Comparison of ENCODE assay signal across 8 cellular contexts in genomic region chr3:149340310-149340933, GRCh38. TPM values are rescaled to one million over a fixed set of nuclear protein-coding genes. Genes with fewer than 3 reads are reported as not detected.
DNase-seq lines count a peak whose midpoint lies in the region; ATAC-seq and TF ChIP-seq lines count a peak whose summit lies in the region.
"Had no signal": no experiment of that assay in that cellular context is flagged by ENCODE, and none has a peak within 500 bp of the region (broad histone marks: within the 10 kb centered on the region; RNA-seq: fewer than 3 reads in every experiment).

No MANE protein-coding gene starts in this region.

- H3K27ac Mint-ChIP-seq in CD8-positive, alpha-beta T cell, result no peak overlapping the region

- POLR2A ChIA-PET in CD8-positive, alpha-beta T cell (lab: Charles Lee), result interaction anchor here (0.6 kb wide), 1 partner anchor 265 kb away, joined by 3 read pairs; no protein-coding TSS in a partner anchor

- WGBS in body of pancreas, 2 donors, result 0 to 2% methylated on average over 1 of the region's 1 CpG
- 41% methylated on average over 1 of the region's 1 CpG for WGBS in liver

- no peaks in the 10 kb centered on the region for H3K4me1 Mint-ChIP-seq in CD8-positive, alpha-beta T cell (ENCODE audit: low read depth)

- H3K4me3 ChIP-seq in body of pancreas (no peak overlapping the region), liver (ENCODE audit: low read depth in 1 of 3, low read length in 3 of 3) (no peak overlapping the region), upper lobe of right lung (no peak overlapping the region)
- H3K4me3 ChIP-seq in CD8-positive, alpha-beta T cell (ENCODE audit: low read depth, low read length), result no peak overlapping the region

- TF ChIP-seq POLR2A in body of pancreas (IDR thresholded peaks at IDR 0.05), result no peak

- H3K27me3 ChIP-seq in body of pancreas (no peaks in the 10 kb centered on the region), liver (ENCODE audit: control insufficient read depth in 4 of 4, insufficient read depth in 4 of 4, low read length in 3 of 4) (no peaks in the 10 kb centered on the region), upper lobe of right lung (no peaks in the 10 kb centered on the region)
- no peaks in the 10 kb centered on the region for H3K27me3 ChIP-seq in CD8-positive, alpha-beta T cell (ENCODE audit: insufficient read depth, low read length)

- CTCF ChIA-PET in CD8-positive, alpha-beta T cell (lab: Charles Lee), result no interaction called here

- DNase-seq in NCI-H1417 (lab: John Stamatoyannopoulos, UW) (peak; percentile 45 to 97 (median 83)), body of pancreas (peak; percentile 51 to 80 (median 70)), upper lobe of right lung (no peak), activated gamma-delta T cell (lab: John Stamatoyannopoulos, UW) (no peak)
- no peak for DNase-seq in CD8-positive, alpha-beta T cell
- DNase-seq: activated naive CD4-positive, alpha-beta T cell had no signal

- H3K9ac ChIP-seq in liver (ENCODE audit: low read depth in 1 of 2, low read length in 2 of 2), result peak overlapping the region in 1 of 2 donors; percentile 27

- no peaks in the 10 kb centered on the region for H3K9me3 ChIP-seq in body of pancreas
- no peaks in the 10 kb centered on the region for H3K9me3 ChIP-seq in liver (ENCODE audit: control insufficient read depth in 4 of 4, low read length in 3 of 4)
- no peaks in the 10 kb centered on the region for H3K9me3 ChIP-seq in upper lobe of right lung
- no peaks in the 10 kb centered on the region for H3K9me3 ChIP-seq in CD8-positive, alpha-beta T cell (ENCODE audit: low read length)

- TF ChIP-seq CTCF in body of pancreas (IDR thresholded peaks at IDR 0.05), result no peak
- TF ChIP-seq CTCF in liver (IDR thresholded peaks at IDR 0.05; ENCODE audit: low read depth, low read length, missing input control), result no peak
- no peak for TF ChIP-seq CTCF in upper lobe of right lung (IDR thresholded peaks at IDR 0.05)
- no peak for TF ChIP-seq CTCF in CD8-positive, alpha-beta T cell (IDR thresholded peaks at IDR 0.05)

- H3K27me3 Mint-ChIP-seq in CD8-positive, alpha-beta T cell (ENCODE audit: low read depth), result peaks cover 10% of the 10 kb centered on the region

- H3K36me3 ChIP-seq in body of pancreas (replicated peaks in 1 of 2; ENCODE audit: insufficient read depth in 1 of 2, low read depth in 2 of 2), result no peaks in the 10 kb centered on the region
- no peaks in the 10 kb centered on the region for H3K36me3 ChIP-seq in liver (ENCODE audit: control insufficient read depth in 4 of 4, insufficient read depth in 3 of 4, low read depth in 1 of 4, low read length in 3 of 4)
- H3K36me3 ChIP-seq in upper lobe of right lung, result no peaks in the 10 kb centered on the region
- no peaks in the 10 kb centered on the region for H3K36me3 ChIP-seq in CD8-positive, alpha-beta T cell (ENCODE audit: insufficient read depth, low read length)

- intact Hi-C loops in body of pancreas (cut with DNase I), result no loop called here
- intact Hi-C loops in upper lobe of right lung (cut with DNase I), result no loop called here
- intact Hi-C loops in CD8-positive, alpha-beta T cell (cut with DNase I, micrococcal nuclease), result no loop called here

- peak; percentile 76 for ATAC-seq in body of pancreas
- ATAC-seq in upper lobe of right lung, result peak; percentile 13
- no peak for ATAC-seq in HG02759 (IDR thresholded peaks at IDR 0.05; ENCODE audit: unreplicated experiment)
- no peak for ATAC-seq in CD8-positive, alpha-beta T cell

- peak in 1 of 2 donors; percentile 2 for TF ChIP-seq RAD21 in liver (IDR thresholded peaks at IDR 0.05)

- no peaks in the 10 kb centered on the region for H3K9me3 Mint-ChIP-seq in CD8-positive, alpha-beta T cell

- peaks cover 49% of the 10 kb centered on the region for H3K4me1 ChIP-seq in body of pancreas
- peaks cover 4 to 13% (median 11%) of the 10 kb centered on the region in 4 donors for H3K4me1 ChIP-seq in liver (ENCODE audit: control insufficient read depth in 4 of 4, insufficient read depth in 4 of 4, low read length in 3 of 4)
- H3K4me1 ChIP-seq in upper lobe of right lung, result peaks cover 15% of the 10 kb centered on the region
- no peaks in the 10 kb centered on the region for H3K4me1 ChIP-seq in CD8-positive, alpha-beta T cell (ENCODE audit: insufficient read depth, low read length)

- peak overlapping the region; percentile 78 to 96 (median 86) for H3K27ac ChIP-seq in body of pancreas
- H3K27ac ChIP-seq in liver (ENCODE audit: low read depth in 1 of 2, low read length in 2 of 2), result peak overlapping the region; percentile 80 to 82
- peak overlapping the region; percentile 77 for H3K27ac ChIP-seq in upper lobe of right lung
- no peak overlapping the region for H3K27ac ChIP-seq in CD8-positive, alpha-beta T cell (ENCODE audit: low read depth, low read length)

- no peaks in the 10 kb centered on the region for H3K36me3 Mint-ChIP-seq in CD8-positive, alpha-beta T cell

- no peak overlapping the region for H3K4me3 Mint-ChIP-seq in CD8-positive, alpha-beta T cell

TF ChIP-seq in liver, 16 proteins besides CTCF, POLR2A, EP300 and RAD21:
- TF ChIP-seq FOXA2 (IDR thresholded peaks at IDR 0.05) (peak; percentile 21), HNF4A (conservative IDR thresholded peaks at IDR 0.05) (no peak), REST (IDR thresholded peaks at IDR 0.05) (no peak), TAF1 (conservative IDR thresholded peaks at IDR 0.05) (no peak), YY1 (IDR thresholded peaks at IDR 0.05) (no peak), ZBTB33 (IDR thresholded peaks at IDR 0.05) (no peak), FOXA1 (IDR thresholded peaks at IDR 0.05) (no peak), NR2F2 (IDR thresholded peaks at IDR 0.05) (no peak), ATF3 (IDR thresholded peaks at IDR 0.05) (no peak), RXRA (IDR thresholded peaks at IDR 0.05) (no peak), JUND (IDR thresholded peaks at IDR 0.05) (no peak), MAX (IDR thresholded peaks at IDR 0.05) (no peak), SP1 (IDR thresholded peaks at IDR 0.05) (peak; percentile 1), GABPA (IDR thresholded peaks at IDR 0.05 in 1 of 2, conservative IDR thresholded peaks at IDR 0.05 in 1 of 2) (no peak), EGR1 (IDR thresholded peaks at IDR 0.05; ENCODE audit: low read depth in 2 of 2) (no peak), HNF4G (IDR thresholded peaks at IDR 0.05) (no peak)

RNA-seq across cellular contexts. Expression of gene TM4SF18, which starts 7.0 kb away (rescaled TPM):
- 10 to 100 TPM in 1 of 2 donors, 1 to 10 TPM in 1; 7.9 to 13.2 TPM for total RNA-seq in body of pancreas
- total RNA-seq in liver, result 10 to 100 TPM in 1 of 2 donors, 1 to 10 TPM in 1; 5.1 to 12.6 TPM
- polyA plus RNA-seq in liver, result 1 to 10 TPM; 4.9 to 7.7 TPM
- 13.4 TPM for total RNA-seq in upper lobe of right lung
- total RNA-seq in CD8-positive, alpha-beta T cell, result not detected

RNA-seq across cellular contexts. Expression of gene TM4SF1, which starts 37.0 kb away (rescaled TPM):
- 100 to 1,000 TPM; 104 to 168 TPM for total RNA-seq in body of pancreas
- 10 to 100 TPM; 21.5 to 31.5 TPM for total RNA-seq in liver
- 10 to 100 TPM; 20.0 to 28.8 TPM for polyA plus RNA-seq in liver
- 188 TPM for total RNA-seq in upper lobe of right lung
- not detected for total RNA-seq in CD8-positive, alpha-beta T cell

Comparison
In these comparisons a context has a peak if more than half of its experiments do, and no peak if none do; other contexts are left out.
1. DNase-seq: peak in NCI-H1417 (3 of 3) and body of pancreas (4 of 4); none in upper lobe of right lung (single experiment), activated gamma-delta T cell (single experiment) and CD8-positive, alpha-beta T cell (0 of 7).
2. ATAC-seq: peak in body of pancreas (single experiment) and upper lobe of right lung (single experiment); none in HG02759 (single experiment) and CD8-positive, alpha-beta T cell (single experiment).
3. RNA of gene TM4SF18, which starts 7.0 kb away (total RNA-seq): 13.4 TPM in upper lobe of right lung (single experiment), 7.9 to 13.2 TPM in body of pancreas and 5.1 to 12.6 TPM in liver; not detected in CD8-positive, alpha-beta T cell; every median in the first group is over 4 times any median in the second.
4. RNA of gene TM4SF1, which starts 37.0 kb away (total RNA-seq): 188 TPM in upper lobe of right lung (single experiment), 104 to 168 TPM in body of pancreas and 21.5 to 31.5 TPM in liver; not detected in CD8-positive, alpha-beta T cell; every median in the first group is over 10 times any median in the second.